In genomic region chr9:132824151-132824550, GRCh38 we compare ENCODE assay signal across 28 cellular contexts. TPM values are rescaled to one million over a fixed set of nuclear protein-coding genes. Genes with fewer than 3 reads are reported as not detected.
"Had no signal": no experiment of that assay in that cellular context is flagged by ENCODE, and none has a peak within 500 bp of the region (broad histone marks: within the 10 kb centered on the region; RNA-seq: fewer than 3 reads in every experiment).

No MANE protein-coding gene starts in this region.

- H3K4me3 ChIP-seq: ascending aorta, body of pancreas, SJCRH30 had no signal

- DNase-seq: activated CD8-positive, alpha-beta memory T cell treated with anti-CD3 and anti-CD28 coated beads, Interleukin-2, amount 10 ng/mL, durations not matched to agents 7 days and 5 days; activated effector memory CD4-positive, alpha-beta T cell treated with Interleukin-2 at 50 U/mL for 16 hours; activated naive CD4-positive, alpha-beta T cell treated with Interleukin-2 at 50 U/mL for 16 hours; activated naive CD8-positive, alpha-beta T cell treated with anti-CD3 and anti-CD28 coated beads, Interleukin-2, amount 50 U/mL, for 24 hours; activated T-cell treated with anti-CD3 and anti-CD28 coated beads, Interleukin-2, amount 50 U/mL, for 24 hours; amniotic stem cell; body of pancreas; central memory CD4-positive, alpha-beta T cell; NCI-H1048; NCI-H1930; NCI-H2171; NCI-H2227 treated with DMSO at 0.1 percent for 48 hours; NCI-H446 treated with DMSO at 0.1 percent for 48 hours; NCI-H524 treated with DMSO at 0.1 percent for 48 hours; NCI-H774; SJCRH30; SK-N-SH; T-helper 1 cell had no signal

- H3K27ac Mint-ChIP-seq: activated CD4-positive, alpha-beta T cell treated with anti-CD3 and anti-CD28 coated beads for 36 hours; activated CD8-positive, alpha-beta memory T cell treated with anti-CD3 and anti-CD28 coated beads, Interleukin-2, amount 10 ng/mL, durations not matched to agents 7 days and 5 days; activated naive CD4-positive, alpha-beta T cell treated with anti-CD3 and anti-CD28 coated beads, Interleukin-2, amount 50 U/mL, for 72 hours; activated naive CD8-positive, alpha-beta T cell treated with anti-CD3 and anti-CD28 coated beads, Interleukin-2, amount 50 U/mL, for 24 hours; activated T-cell treated with anti-CD3 and anti-CD28 coated beads, Interleukin-2, amount 50 U/mL, for 24 hours; activated T-helper 1 cell treated with anti-CD3 and anti-CD28 coated beads, Interleukin-12 subunit alpha, Interleukin-12 subunit beta, Interleukin-2, Interleukin-4 antibody, amounts not matched to agents 30 ng/mL and 10 ng/mL and 1 ng/mL, durations not matched to agents 14 hours and 24 hours and 36 hours had no signal

- H3K4me3 Mint-ChIP-seq: activated CD4-positive, alpha-beta T cell treated with anti-CD3 and anti-CD28 coated beads for 36 hours; activated CD8-positive, alpha-beta memory T cell treated with anti-CD3 and anti-CD28 coated beads, Interleukin-2, amount 10 ng/mL, durations not matched to agents 7 days and 5 days; activated naive CD8-positive, alpha-beta T cell treated with anti-CD3 and anti-CD28 coated beads, Interleukin-2, amount 50 U/mL, for 24 hours; activated T-cell treated with anti-CD3 and anti-CD28 coated beads, Interleukin-2, amount 50 U/mL, for 24 hours; activated T-helper 1 cell treated with anti-CD3 and anti-CD28 coated beads, Interleukin-12 subunit alpha, Interleukin-12 subunit beta, Interleukin-2, Interleukin-4 antibody, amounts not matched to agents 30 ng/mL and 10 ng/mL and 1 ng/mL, durations not matched to agents 14 hours and 24 hours and 36 hours had no signal

- H3K9me3 Mint-ChIP-seq: activated naive CD4-positive, alpha-beta T cell treated with anti-CD3 and anti-CD28 coated beads, Interleukin-2, amount 50 U/mL, for 72 hours; activated naive CD8-positive, alpha-beta T cell treated with anti-CD3 and anti-CD28 coated beads, Interleukin-2, amount 50 U/mL, for 24 hours; activated T-cell treated with anti-CD3 and anti-CD28 coated beads, Interleukin-2, amount 50 U/mL, for 24 hours; activated T-helper 1 cell treated with anti-CD3 and anti-CD28 coated beads, Interleukin-12 subunit alpha, Interleukin-12 subunit beta, Interleukin-2, Interleukin-4 antibody, amounts not matched to agents 30 ng/mL and 10 ng/mL and 1 ng/mL, durations not matched to agents 14 hours and 24 hours and 36 hours had no signal

- H3K27ac ChIP-seq: ascending aorta, body of pancreas, KMS-11, SJCRH30, VCaP had no signal

- H3K9ac ChIP-seq: KMS-11, SK-N-SH had no signal

- H3K27me3 ChIP-seq: ascending aorta, body of pancreas had no signal

- FAIRE-seq: bronchial epithelial cell had no signal

- H3K9me3 ChIP-seq: ascending aorta, body of pancreas, SJCRH30, SK-N-SH had no signal

- ATAC-seq: activated CD8-positive, alpha-beta memory T cell treated with anti-CD3 and anti-CD28 coated beads, Interleukin-2, amount 10 ng/mL, durations not matched to agents 7 days and 5 days; activated naive CD4-positive, alpha-beta T cell treated with anti-CD3 and anti-CD28 coated beads, Interleukin-2, amount 50 U/mL, for 72 hours; activated naive CD8-positive, alpha-beta T cell treated with anti-CD3 and anti-CD28 coated beads, Interleukin-2, amount 50 U/mL, for 24 hours; body of pancreas; Panc1 had no signal

- H3K4me1 ChIP-seq: ascending aorta, body of pancreas, SJCRH30 had no signal

- H3K36me3 Mint-ChIP-seq: activated CD8-positive, alpha-beta memory T cell treated with anti-CD3 and anti-CD28 coated beads, Interleukin-2, amount 10 ng/mL, durations not matched to agents 7 days and 5 days; activated naive CD4-positive, alpha-beta T cell treated with anti-CD3 and anti-CD28 coated beads, Interleukin-2, amount 50 U/mL, for 72 hours had no signal

- H3K36me3 ChIP-seq: ascending aorta, SJCRH30 had no signal

RNA-seq across cellular contexts. Expression of gene AK8, which starts 53.9 kb away (rescaled TPM):
- total RNA-seq: activated naive CD4-positive, alpha-beta T cell treated with anti-CD3 and anti-CD28 coated beads, Interleukin-2, amount 50 U/mL, for 72 hours; activated T-helper 1 cell treated with anti-CD3 and anti-CD28 coated beads, Interleukin-12 subunit alpha, Interleukin-12 subunit beta, Interleukin-2, Interleukin-4 antibody, amounts not matched to agents 30 ng/mL and 10 ng/mL and 1 ng/mL, durations not matched to agents 14 hours and 24 hours and 36 hours; ascending aorta; bronchial epithelial cell; Right ventricle myocardium inferior; SJCRH30; T-helper 2 cell treated with Interferon-gamma antibody and Interleukin-4, amounts not matched to agents 100 ng/mL and 5 ng/mL, for 36 hours had no signal
